Comparison of ENCODE assay signal across 14 cellular contexts in the genomic region with DNA sequence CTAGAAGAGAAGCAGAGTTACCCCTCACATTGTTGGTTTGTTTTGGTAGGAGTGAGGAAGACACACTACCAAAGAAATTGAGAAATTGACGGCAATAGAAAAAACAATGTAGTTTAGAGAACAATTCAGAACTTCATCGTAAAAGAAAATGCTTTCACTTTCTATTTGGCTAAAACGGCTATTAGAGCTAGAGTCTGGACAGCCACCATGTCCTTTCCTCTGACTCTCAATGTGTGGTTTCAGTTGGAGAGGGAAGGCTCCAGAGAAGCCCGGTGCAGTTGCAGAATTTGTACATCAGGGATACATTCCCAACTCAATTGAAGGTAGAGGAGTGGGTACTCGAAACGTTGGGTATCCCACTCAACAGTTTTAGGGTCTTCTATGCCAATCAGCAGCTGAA.
DNase-seq lines count a peak whose midpoint lies in the region; ATAC-seq and TF ChIP-seq lines count a peak whose summit lies in the region.
"Had no signal": no experiment of that assay in that cellular context is flagged by ENCODE, and none has a peak within 500 bp of the region (broad histone marks: within the 10 kb centered on the region; RNA-seq: fewer than 3 reads in every experiment).

No MANE protein-coding gene starts in this region.

- no peaks in the 10 kb centered on the region for H3K4me1 Mint-ChIP-seq in activated CD8-positive, alpha-beta T cell treated with anti-CD3 and anti-CD28 coated beads, Interleukin-2, amount 10 ng/mL, durations not matched to agents 7 days and 5 days (ENCODE audit: low read depth)
- no peaks in the 10 kb centered on the region for H3K4me1 Mint-ChIP-seq in activated CD8-positive, alpha-beta T cell treated with anti-CD3 and anti-CD28 coated beads for 36 hours (ENCODE audit: low read depth)
- H3K4me1 Mint-ChIP-seq: activated CD4-positive, alpha-beta memory T cell treated with anti-CD3 and anti-CD28 coated beads, Interleukin-2, amount 10 ng/mL, durations not matched to agents 7 days and 5 days; naive B cell had no signal

- H3K27ac ChIP-seq in breast epithelium (no peak overlapping the region), mesendoderm (ENCODE audit: low read depth, low read length) (no peak overlapping the region), left ventricle myocardium inferior (replicated peaks) (no peak overlapping the region)

- no peaks in the 10 kb centered on the region for H3K27me3 Mint-ChIP-seq in activated CD8-positive, alpha-beta T cell treated with anti-CD3 and anti-CD28 coated beads, Interleukin-2, amount 10 ng/mL, durations not matched to agents 7 days and 5 days (ENCODE audit: low read depth)
- no peaks in the 10 kb centered on the region for H3K27me3 Mint-ChIP-seq in activated CD8-positive, alpha-beta T cell treated with anti-CD3 and anti-CD28 coated beads for 36 hours
- H3K27me3 Mint-ChIP-seq: activated CD4-positive, alpha-beta memory T cell treated with anti-CD3 and anti-CD28 coated beads, Interleukin-2, amount 10 ng/mL, durations not matched to agents 7 days and 5 days; naive B cell had no signal

- H3K4me1 ChIP-seq in breast epithelium, result no peaks in the 10 kb centered on the region
- no peaks in the 10 kb centered on the region for H3K4me1 ChIP-seq in mesendoderm (ENCODE audit: control insufficient read depth, low read depth, low read length)
- H3K4me1 ChIP-seq in left ventricle myocardium inferior, result no peaks in the 10 kb centered on the region

- no peaks in the 10 kb centered on the region for H3K36me3 Mint-ChIP-seq in activated CD8-positive, alpha-beta T cell treated with anti-CD3 and anti-CD28 coated beads, Interleukin-2, amount 10 ng/mL, durations not matched to agents 7 days and 5 days (ENCODE audit: low read depth)
- H3K36me3 Mint-ChIP-seq in activated CD8-positive, alpha-beta T cell treated with anti-CD3 and anti-CD28 coated beads for 36 hours (ENCODE audit: low read depth), result no peaks in the 10 kb centered on the region
- H3K36me3 Mint-ChIP-seq: naive B cell had no signal

- WGBS in mesendoderm (ENCODE audit: extremely low coverage, insufficient coverage, low lambda C conversion rate), result no CpG with 5 or more reads among the region's 6 CpGs

- H3K79me2 ChIP-seq in mesendoderm (ENCODE audit: control insufficient read depth, insufficient read depth, low read length), result no peaks in the 10 kb centered on the region

- no peaks in the 10 kb centered on the region for H3K9me3 ChIP-seq in MG63
- no peaks in the 10 kb centered on the region for H3K9me3 ChIP-seq in breast epithelium
- H3K9me3 ChIP-seq in left ventricle myocardium inferior (replicated peaks), result peaks cover 8% of the 10 kb centered on the region

- ATAC-seq in activated CD8-positive, alpha-beta T cell treated with anti-CD3 and anti-CD28 coated beads, Interleukin-2, amount 10 ng/mL, durations not matched to agents 7 days and 5 days, result no peak
- ATAC-seq in activated CD8-positive, alpha-beta T cell treated with anti-CD3 and anti-CD28 coated beads for 36 hours, result no peak

- no peak for TF ChIP-seq CTCF in activated CD8-positive, alpha-beta T cell treated with anti-CD3 and anti-CD28 coated beads for 36 hours (IDR thresholded peaks at IDR 0.05)
- TF ChIP-seq CTCF in breast epithelium (IDR thresholded peaks at IDR 0.05) (no peak), left ventricle myocardium inferior (IDR thresholded peaks at IDR 0.05; ENCODE audit: borderline replicate concordance) (no peak)

- no peak overlapping the region for H3K9ac ChIP-seq in mesendoderm (ENCODE audit: low read length)

- peaks cover 6% of the 10 kb centered on the region for H3K9me3 Mint-ChIP-seq in activated CD8-positive, alpha-beta T cell treated with anti-CD3 and anti-CD28 coated beads, Interleukin-2, amount 10 ng/mL, durations not matched to agents 7 days and 5 days (ENCODE audit: insufficient read depth)
- no peaks in the 10 kb centered on the region for H3K9me3 Mint-ChIP-seq in activated CD8-positive, alpha-beta T cell treated with anti-CD3 and anti-CD28 coated beads for 36 hours

- POLR2A ChIA-PET in activated CD8-positive, alpha-beta T cell treated with anti-CD3 and anti-CD28 coated beads, Interleukin-2, amount 10 ng/mL, durations not matched to agents 7 days and 5 days (lab: Charles Lee), result no interaction called here
- POLR2A ChIA-PET in activated CD8-positive, alpha-beta T cell treated with anti-CD3 and anti-CD28 coated beads for 36 hours (lab: Charles Lee), result no interaction called here

- H3K27me3 ChIP-seq in MG63 (no peaks in the 10 kb centered on the region), breast epithelium (no peaks in the 10 kb centered on the region), mesendoderm (ENCODE audit: insufficient read depth, low read length, poor library complexity) (no peaks in the 10 kb centered on the region), left ventricle myocardium inferior (ENCODE audit: low read depth) (no peaks in the 10 kb centered on the region)

- H2BK120ac ChIP-seq in mesendoderm (ENCODE audit: low read depth, low read length), result no peak overlapping the region

- no peak overlapping the region for H2BK15ac ChIP-seq in mesendoderm (replicated peaks; ENCODE audit: low read depth)

- peak overlapping the region; percentile 29 for H3K4me3 ChIP-seq in MG63
- peak overlapping the region in 2 of 3 donors; percentile 20 to 51 for H3K4me3 ChIP-seq in breast epithelium
- no peak overlapping the region for H3K4me3 ChIP-seq in mesendoderm (ENCODE audit: low read length)
- H3K4me3 ChIP-seq in left ventricle myocardium inferior, result no peak overlapping the region

- no peak overlapping the region for H3K4me2 ChIP-seq in mesendoderm (ENCODE audit: low read length)

- no peak for DNase-seq in activated CD8-positive, alpha-beta T cell treated with anti-CD3 and anti-CD28 coated beads, Interleukin-2, amount 10 ng/mL, durations not matched to agents 7 days and 5 days
- no peak for DNase-seq in activated CD8-positive, alpha-beta T cell treated with anti-CD3 and anti-CD28 coated beads for 36 hours
- DNase-seq in MG63, result no peak
- DNase-seq in breast epithelium (ENCODE audit: low spot score in 2 of 2), result no peak
- DNase-seq in mesendoderm, result no peak
- no peak for DNase-seq in NCI-H2171 (lab: John Stamatoyannopoulos, UW)
- DNase-seq in effector CD4-positive, alpha-beta T cell, result no peak
- DNase-seq in left ventricle myocardium inferior, result no peak
- DNase-seq: activated CD4-positive, alpha-beta memory T cell treated with anti-CD3 and anti-CD28 coated beads, Interleukin-2, amount 10 ng/mL, durations not matched to agents 7 days and 5 days; activated naive CD4-positive, alpha-beta T cell treated with Interleukin-2 at 50 U/mL for 16 hours; central memory CD4-positive, alpha-beta T cell; naive B cell; NCI-H146; T-helper 9 cell had no signal

- intact Hi-C loops in activated CD8-positive, alpha-beta T cell treated with anti-CD3 and anti-CD28 coated beads for 36 hours (cut with micrococcal nuclease), result no loop called here
- intact Hi-C loops in breast epithelium (cut with DNase I; ENCODE audit: low total_unique reads), result no loop called here
- intact Hi-C loops in left ventricle myocardium inferior (cut with micrococcal nuclease), result no loop called here

- H3K36me3 ChIP-seq in MG63, result no peaks in the 10 kb centered on the region
- no peaks in the 10 kb centered on the region for H3K36me3 ChIP-seq in breast epithelium
- H3K36me3 ChIP-seq in mesendoderm (ENCODE audit: control insufficient read depth, insufficient read depth, low read length), result no peaks in the 10 kb centered on the region
- H3K36me3 ChIP-seq in left ventricle myocardium inferior, result no peaks in the 10 kb centered on the region

- no peak overlapping the region for H2AK5ac ChIP-seq in mesendoderm (ENCODE audit: low read length)

- no peaks in the 10 kb centered on the region for H3K79me1 ChIP-seq in mesendoderm (ENCODE audit: low read length)

- no peak overlapping the region for H3K23ac ChIP-seq in mesendoderm (ENCODE audit: low read length)

- peak overlapping the region; percentile 58 for H3K4me3 Mint-ChIP-seq in activated CD8-positive, alpha-beta T cell treated with anti-CD3 and anti-CD28 coated beads, Interleukin-2, amount 10 ng/mL, durations not matched to agents 7 days and 5 days
- H3K4me3 Mint-ChIP-seq in activated CD8-positive, alpha-beta T cell treated with anti-CD3 and anti-CD28 coated beads for 36 hours, result no peak overlapping the region
- H3K4me3 Mint-ChIP-seq: activated CD4-positive, alpha-beta memory T cell treated with anti-CD3 and anti-CD28 coated beads, Interleukin-2, amount 10 ng/mL, durations not matched to agents 7 days and 5 days had no signal

- no peak overlapping the region for H4K8ac ChIP-seq in mesendoderm (ENCODE audit: low read depth, low read length)

- no peak overlapping the region for H2BK5ac ChIP-seq in mesendoderm (ENCODE audit: low read length)

- H3K27ac Mint-ChIP-seq in activated CD8-positive, alpha-beta T cell treated with anti-CD3 and anti-CD28 coated beads, Interleukin-2, amount 10 ng/mL, durations not matched to agents 7 days and 5 days, result no peak overlapping the region
- H3K27ac Mint-ChIP-seq in activated CD8-positive, alpha-beta T cell treated with anti-CD3 and anti-CD28 coated beads for 36 hours, result no peak overlapping the region
- H3K27ac Mint-ChIP-seq: activated CD4-positive, alpha-beta memory T cell treated with anti-CD3 and anti-CD28 coated beads, Interleukin-2, amount 10 ng/mL, durations not matched to agents 7 days and 5 days; naive B cell had no signal

- no peak overlapping the region for H3K18ac ChIP-seq in mesendoderm (ENCODE audit: low read length)

- H3K56ac ChIP-seq in mesendoderm (ENCODE audit: low read length), result no peak overlapping the region

- H3K4ac ChIP-seq in mesendoderm (ENCODE audit: low read depth, low read length), result no peak overlapping the region

- H4K5ac ChIP-seq in mesendoderm (ENCODE audit: low read length), result no peak overlapping the region

- no peak for TF ChIP-seq POLR2A in breast epithelium (IDR thresholded peaks at IDR 0.05)

- CTCF ChIA-PET in activated CD8-positive, alpha-beta T cell treated with anti-CD3 and anti-CD28 coated beads, Interleukin-2, amount 10 ng/mL, durations not matched to agents 7 days and 5 days (lab: Charles Lee), result interaction anchor here (0.7 kb wide), 1 partner anchor 10 kb away, joined by 3 read pairs; no protein-coding TSS in a partner anchor
- CTCF ChIA-PET in activated CD8-positive, alpha-beta T cell treated with anti-CD3 and anti-CD28 coated beads for 36 hours (lab: Charles Lee), result no interaction called here

Comparison
In these comparisons a context has a peak if more than half of its experiments do, and no peak if none do; other contexts are left out.
1. H3K4me3 ChIP-seq: peak in MG63 (single experiment) and breast epithelium (2 of 3); none in mesendoderm (single experiment) and left ventricle myocardium inferior (single experiment).